20 cellular contexts compared by ENCODE assay signal in the genomic region with DNA sequence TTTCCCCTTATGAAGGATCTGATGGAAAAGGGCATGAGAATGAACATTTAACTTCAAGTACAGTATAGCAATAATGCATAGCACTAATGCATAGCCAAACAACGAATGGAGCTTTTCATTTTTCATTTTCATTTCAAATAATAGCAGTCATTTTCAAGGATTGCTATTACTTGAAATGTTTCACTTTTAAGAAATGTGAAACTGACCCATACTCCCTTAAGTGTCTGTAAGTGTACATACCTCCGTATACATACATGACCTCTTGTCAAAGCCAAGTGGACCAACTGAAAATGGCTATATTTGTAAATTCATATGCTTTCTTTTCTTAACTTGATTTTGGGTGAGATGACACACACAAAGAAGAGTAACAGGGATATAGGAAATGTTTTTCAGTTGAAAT.
"Had no signal": no experiment of that assay in that cellular context is flagged by ENCODE, and none has a peak within 500 bp of the region (broad histone marks: within the 10 kb centered on the region; RNA-seq: fewer than 3 reads in every experiment).

No MANE protein-coding gene starts in this region.

- DNase-seq: activated gamma-delta T cell treated with Interleukin-2 at 50 U/mL for 16 hours; activated T-cell treated with anti-CD3 and anti-CD28 coated beads, Interleukin-2, amount 50 U/mL, for 1 hour; adrenal gland; central memory CD4-positive, alpha-beta T cell; esophagus squamous epithelium; head of caudate nucleus; left ventricle myocardium superior; mammary epithelial cell; midbrain; natural killer cell; ovary; right cardiac atrium; stimulated activated CD4-positive, alpha-beta T cell treated with anti-CD3 and anti-CD28 coated beads, Interleukin-12 subunit alpha, Interleukin-12 subunit beta, amount 100 ng/mL, for 4 hours; stimulated activated CD4-positive, alpha-beta T cell treated with anti-CD3 and anti-CD28 coated beads, Interleukin-4, amount 100 ng/mL, for 4 hours; stimulated activated naive CD8-positive, alpha-beta T cell treated with anti-CD3 and anti-CD28 coated beads, Interleukin-15, Interleukin-2, amounts not matched to agents 100 U/mL and 50 U/mL, for 24 hours; substantia nigra; thyroid gland had no signal

- H3K27me3 ChIP-seq: adrenal gland, ascending aorta, esophagus squamous epithelium, gastroesophageal sphincter, ovary, thyroid gland had no signal

- H3K36me3 ChIP-seq: adrenal gland, ascending aorta, esophagus squamous epithelium, gastroesophageal sphincter, neutrophil, ovary, thyroid gland had no signal

- H3K9me3 ChIP-seq: adrenal gland, ascending aorta, esophagus squamous epithelium, gastroesophageal sphincter, neutrophil, ovary, thyroid gland had no signal

- H3K27ac ChIP-seq: adrenal gland, ascending aorta, esophagus squamous epithelium, gastroesophageal sphincter, neutrophil, ovary, thyroid gland had no signal

- H3K4me3 ChIP-seq: esophagus squamous epithelium, gastroesophageal sphincter, ovary, thyroid gland had no signal
